ENCODE assay signal across 38 cellular contexts in genomic region chr1:13981142-13981541, GRCh38.
"Had no signal": no experiment of that assay in that cellular context is flagged by ENCODE, and none has a peak within 500 bp of the region (broad histone marks: within the 10 kb centered on the region; RNA-seq: fewer than 3 reads in every experiment).

No MANE protein-coding gene starts in this region.

- H3K27ac ChIP-seq: ascending aorta, cardiac muscle cell, VCaP had no signal

- H3K4me1 ChIP-seq: ascending aorta had no signal

- FAIRE-seq: bronchial epithelial cell had no signal

- H3K36me3 ChIP-seq: ascending aorta, cardiac muscle cell had no signal

- H3K27me3 ChIP-seq: ascending aorta, cardiac muscle cell had no signal

- H3K36me3 Mint-ChIP-seq: activated naive CD4-positive, alpha-beta T cell treated with anti-CD3 and anti-CD28 coated beads, Interleukin-2, amount 10 ng/mL, durations not matched to agents 7 days and 5 days; activated naive CD4-positive, alpha-beta T cell treated with anti-CD3 and anti-CD28 coated beads, Interleukin-2, amount 50 U/mL, for 24 hours; activated naive CD8-positive, alpha-beta T cell; activated naive CD8-positive, alpha-beta T cell treated with anti-CD3 and anti-CD28 coated beads, Interleukin-2, amount 10 ng/mL, durations not matched to agents 7 days and 5 days; brain had no signal

- H3K9me3 Mint-ChIP-seq: activated CD4-positive, alpha-beta memory T cell treated with anti-CD3 and anti-CD28 coated beads, Interleukin-2, amount 10 ng/mL, durations not matched to agents 7 days and 5 days; activated naive CD4-positive, alpha-beta T cell treated with anti-CD3 and anti-CD28 coated beads, Interleukin-2, amount 10 ng/mL, durations not matched to agents 7 days and 5 days; activated naive CD4-positive, alpha-beta T cell treated with anti-CD3 and anti-CD28 coated beads, Interleukin-2, amount 50 U/mL, for 24 hours; activated naive CD8-positive, alpha-beta T cell treated with anti-CD3 and anti-CD28 coated beads, Interleukin-2, amount 50 U/mL, for 24 hours; activated T-helper 1 cell treated with anti-CD3 and anti-CD28 coated beads, Interleukin-12 subunit alpha, Interleukin-12 subunit beta, Interleukin-2, Interleukin-4 antibody, amounts not matched to agents 30 ng/mL and 10 ng/mL and 1 ng/mL, durations not matched to agents 14 hours and 24 hours and 36 hours; activated T-helper 17 cell treated with anti-CD3 and anti-CD28 coated beads, Interleukin-2, amount 50 U/mL, for 72 hours; central memory CD8-positive, alpha-beta T cell; T-helper 1 cell treated with Interleukin-12 subunit alpha and Interleukin-12 subunit beta and Interleukin-4 antibody, amounts not matched to agents 30 μg/mL and 1 μg/mL, for 36 hours; T-helper 2 cell treated with Interferon-gamma antibody and Interleukin-4, amounts not matched to agents 5 μg/mL and 100 μg/mL, for 36 hours had no signal

- H3K27me3 Mint-ChIP-seq: activated CD4-positive, alpha-beta memory T cell treated with anti-CD3 and anti-CD28 coated beads, Interleukin-2, amount 10 ng/mL, durations not matched to agents 7 days and 5 days; activated naive CD4-positive, alpha-beta T cell treated with anti-CD3 and anti-CD28 coated beads, Interleukin-2, amount 10 ng/mL, durations not matched to agents 7 days and 5 days; activated naive CD8-positive, alpha-beta T cell treated with anti-CD3 and anti-CD28 coated beads, Interleukin-2, amount 10 ng/mL, durations not matched to agents 7 days and 5 days; brain had no signal

- DNase-seq: activated CD4-positive, alpha-beta memory T cell treated with anti-CD3 and anti-CD28 coated beads, Interleukin-2, amount 10 ng/mL, durations not matched to agents 7 days and 5 days; activated CD4-positive, alpha-beta T cell treated with anti-CD3 and anti-CD28 coated beads for 1 hour; activated CD4-positive, alpha-beta T cell treated with anti-CD3 and anti-CD28 coated beads for 36 hours; activated CD4-positive, alpha-beta T cell treated with anti-CD3 and anti-CD28 coated beads for 48 hours; activated CD4-positive, alpha-beta T cell treated with anti-CD3 and anti-CD28 coated beads, Interleukin-2, amount 10 ng/mL, durations not matched to agents 7 days and 5 days; activated CD4-positive, alpha-beta T cell treated with anti-CD3 and anti-CD28 coated beads, Interleukin-2, amount 50 U/mL, for 48 hours; activated CD4-positive, CD25-positive, alpha-beta regulatory T cell; activated CD8-positive, alpha-beta memory T cell treated with anti-CD3 and anti-CD28 coated beads, Interleukin-2, amount 50 U/mL, for 4 hours; activated effector memory CD4-positive, alpha-beta T cell treated with anti-CD3 and anti-CD28 coated beads, Interleukin-2, amount 50 U/mL, for 16 hours; activated gamma-delta T cell treated with Interleukin-2 at 50 U/mL for 16 hours; activated naive CD4-positive, alpha-beta T cell; activated naive CD4-positive, alpha-beta T cell treated with anti-CD3 and anti-CD28 coated beads, Interleukin-2, amount 10 ng/mL, durations not matched to agents 7 days and 5 days; activated naive CD8-positive, alpha-beta T cell treated with anti-CD3 and anti-CD28 coated beads, Interleukin-2, amount 10 ng/mL, durations not matched to agents 7 days and 5 days; activated naive CD8-positive, alpha-beta T cell treated with anti-CD3 and anti-CD28 coated beads, Interleukin-2, amount 50 U/mL, for 24 hours; activated T-cell treated with anti-CD3 and anti-CD28 coated beads for 4 hours; activated T-cell treated with anti-CD3 and anti-CD28 coated beads, Interleukin-2, amount 50 U/mL, for 1 hour; activated T-cell treated with anti-CD3 and anti-CD28 coated beads, Interleukin-2, amount 50 U/mL, for 4 hours; activated T-cell treated with anti-CD3 and anti-CD28 coated beads, Interleukin-2, amount 50 U/mL, for 72 hours; amygdala; anterior cingulate cortex; caudate nucleus; cerebellar nuclear complex; T-helper 1 cell; T-helper 2 cell; T-helper 9 cell had no signal

- H3K27ac Mint-ChIP-seq: activated CD4-positive, alpha-beta memory T cell treated with anti-CD3 and anti-CD28 coated beads, Interleukin-2, amount 10 ng/mL, durations not matched to agents 7 days and 5 days; activated CD4-positive, alpha-beta T cell treated with anti-CD3 and anti-CD28 coated beads for 36 hours; activated CD4-positive, alpha-beta T cell treated with anti-CD3 and anti-CD28 coated beads, Interleukin-2, amount 10 ng/mL, durations not matched to agents 7 days and 5 days; activated naive CD4-positive, alpha-beta T cell treated with anti-CD3 and anti-CD28 coated beads, Interleukin-2, amount 10 ng/mL, durations not matched to agents 7 days and 5 days; activated naive CD4-positive, alpha-beta T cell treated with anti-CD3 and anti-CD28 coated beads, Interleukin-2, amount 50 U/mL, for 24 hours; activated naive CD8-positive, alpha-beta T cell; activated naive CD8-positive, alpha-beta T cell treated with anti-CD3 and anti-CD28 coated beads, Interleukin-2, amount 10 ng/mL, durations not matched to agents 7 days and 5 days; activated naive CD8-positive, alpha-beta T cell treated with anti-CD3 and anti-CD28 coated beads, Interleukin-2, amount 50 U/mL, for 24 hours; activated T-cell treated with anti-CD3 and anti-CD28 coated beads, Interleukin-2, amount 50 U/mL, for 72 hours; activated T-helper 1 cell treated with anti-CD3 and anti-CD28 coated beads, Interleukin-12 subunit alpha, Interleukin-12 subunit beta, Interleukin-2, Interleukin-4 antibody, amounts not matched to agents 30 ng/mL and 10 ng/mL and 1 ng/mL, durations not matched to agents 14 hours and 24 hours and 36 hours; activated T-helper 17 cell treated with anti-CD3 and anti-CD28 coated beads, Interleukin-2, amount 50 U/mL, for 72 hours; brain; T-helper 1 cell treated with Interleukin-12 subunit alpha and Interleukin-12 subunit beta and Interleukin-4 antibody, amounts not matched to agents 30 μg/mL and 1 μg/mL, for 36 hours; T-helper 2 cell treated with Interferon-gamma antibody and Interleukin-4, amounts not matched to agents 5 μg/mL and 100 μg/mL, for 36 hours had no signal

- H3K4me3 Mint-ChIP-seq: activated CD4-positive, alpha-beta memory T cell treated with anti-CD3 and anti-CD28 coated beads, Interleukin-2, amount 10 ng/mL, durations not matched to agents 7 days and 5 days; activated CD4-positive, alpha-beta T cell treated with anti-CD3 and anti-CD28 coated beads for 36 hours; activated CD4-positive, alpha-beta T cell treated with anti-CD3 and anti-CD28 coated beads, Interleukin-2, amount 10 ng/mL, durations not matched to agents 7 days and 5 days; activated naive CD4-positive, alpha-beta T cell treated with anti-CD3 and anti-CD28 coated beads, Interleukin-2, amount 10 ng/mL, durations not matched to agents 7 days and 5 days; activated naive CD4-positive, alpha-beta T cell treated with anti-CD3 and anti-CD28 coated beads, Interleukin-2, amount 50 U/mL, for 24 hours; activated naive CD8-positive, alpha-beta T cell; activated naive CD8-positive, alpha-beta T cell treated with anti-CD3 and anti-CD28 coated beads, Interleukin-2, amount 10 ng/mL, durations not matched to agents 7 days and 5 days; activated naive CD8-positive, alpha-beta T cell treated with anti-CD3 and anti-CD28 coated beads, Interleukin-2, amount 50 U/mL, for 24 hours; activated T-cell treated with anti-CD3 and anti-CD28 coated beads, Interleukin-2, amount 50 U/mL, for 4 hours; activated T-cell treated with anti-CD3 and anti-CD28 coated beads, Interleukin-2, amount 50 U/mL, for 72 hours; activated T-helper 1 cell treated with anti-CD3 and anti-CD28 coated beads, Interleukin-12 subunit alpha, Interleukin-12 subunit beta, Interleukin-2, Interleukin-4 antibody, amounts not matched to agents 30 ng/mL and 10 ng/mL and 1 ng/mL, durations not matched to agents 14 hours and 24 hours and 36 hours; activated T-helper 17 cell treated with anti-CD3 and anti-CD28 coated beads, Interleukin-2, amount 50 U/mL, for 72 hours; brain; central memory CD8-positive, alpha-beta T cell; T-helper 1 cell treated with Interleukin-12 subunit alpha and Interleukin-12 subunit beta and Interleukin-4 antibody, amounts not matched to agents 30 μg/mL and 1 μg/mL, for 36 hours; T-helper 2 cell treated with Interferon-gamma antibody and Interleukin-4, amounts not matched to agents 5 μg/mL and 100 μg/mL, for 36 hours had no signal

- ATAC-seq: activated CD4-positive, alpha-beta T cell treated with anti-CD3 and anti-CD28 coated beads for 36 hours; activated CD4-positive, CD25-positive, alpha-beta regulatory T cell treated with anti-CD3 and anti-CD28 coated beads, Interleukin-2, amount 50 U/mL, for 24 hours; activated naive CD8-positive, alpha-beta T cell treated with anti-CD3 and anti-CD28 coated beads, Interleukin-2, amount 50 U/mL, for 24 hours; activated T-cell treated with anti-CD3 and anti-CD28 coated beads, Interleukin-2, amount 50 U/mL, for 4 hours; activated T-cell treated with anti-CD3 and anti-CD28 coated beads, Interleukin-2, amount 50 U/mL, for 72 hours; activated T-helper 17 cell treated with anti-CD3 and anti-CD28 coated beads, Interleukin-2, amount 50 U/mL, for 72 hours had no signal

- H3K4me1 Mint-ChIP-seq: activated CD4-positive, alpha-beta memory T cell treated with anti-CD3 and anti-CD28 coated beads, Interleukin-2, amount 10 ng/mL, durations not matched to agents 7 days and 5 days; activated CD4-positive, alpha-beta T cell treated with anti-CD3 and anti-CD28 coated beads for 36 hours; activated CD4-positive, alpha-beta T cell treated with anti-CD3 and anti-CD28 coated beads, Interleukin-2, amount 10 ng/mL, durations not matched to agents 7 days and 5 days; activated naive CD4-positive, alpha-beta T cell treated with anti-CD3 and anti-CD28 coated beads, Interleukin-2, amount 10 ng/mL, durations not matched to agents 7 days and 5 days; activated naive CD4-positive, alpha-beta T cell treated with anti-CD3 and anti-CD28 coated beads, Interleukin-2, amount 50 U/mL, for 24 hours; activated naive CD8-positive, alpha-beta T cell treated with anti-CD3 and anti-CD28 coated beads, Interleukin-2, amount 10 ng/mL, durations not matched to agents 7 days and 5 days; activated naive CD8-positive, alpha-beta T cell treated with anti-CD3 and anti-CD28 coated beads, Interleukin-2, amount 50 U/mL, for 24 hours; activated T-helper 17 cell treated with anti-CD3 and anti-CD28 coated beads, Interleukin-2, amount 50 U/mL, for 72 hours; brain; central memory CD8-positive, alpha-beta T cell had no signal

- H3K4me3 ChIP-seq: ascending aorta, cardiac muscle cell had no signal
